ENCODE assay signal across 18 cellular contexts in the genomic region with DNA sequence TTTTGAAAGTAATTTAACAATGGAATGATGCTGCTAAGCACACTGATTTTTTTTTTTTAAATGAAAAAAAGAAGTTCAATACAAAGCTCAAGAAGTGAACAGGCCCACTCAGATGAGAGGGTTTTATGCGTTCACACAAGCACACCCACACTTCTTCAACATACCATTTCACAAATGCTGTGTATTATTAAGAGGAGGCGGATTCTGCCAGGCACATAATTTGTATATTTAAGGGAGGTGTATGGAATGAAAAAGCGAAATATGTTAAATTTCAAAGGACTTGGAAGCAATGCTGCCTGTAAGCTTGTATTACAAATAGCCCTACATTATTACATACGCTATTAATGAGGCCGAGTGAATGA.
DNase-seq lines count a peak whose midpoint lies in the region; ATAC-seq and TF ChIP-seq lines count a peak whose summit lies in the region.
"Had no signal": no experiment of that assay in that cellular context is flagged by ENCODE, and none has a peak within 500 bp of the region (broad histone marks: within the 10 kb centered on the region; RNA-seq: fewer than 3 reads in every experiment).

No MANE protein-coding gene starts in this region.

- peaks cover 81% of the 10 kb centered on the region for H3K36me3 Mint-ChIP-seq in activated T-cell treated with anti-CD3 and anti-CD28 coated beads, Interleukin-2, amount 50 U/mL, for 24 hours (ENCODE audit: low read depth)
- peaks cover 36% of the 10 kb centered on the region for H3K36me3 Mint-ChIP-seq in activated T-helper 1 cell treated with anti-CD3 and anti-CD28 coated beads, Interleukin-12 subunit alpha, Interleukin-12 subunit beta, Interleukin-2, Interleukin-4 antibody, amounts not matched to agents 30 ng/mL and 10 ng/mL and 1 ng/mL, durations not matched to agents 14 hours and 24 hours and 36 hours (ENCODE audit: low read depth)
- peaks cover 6% of the 10 kb centered on the region for H3K36me3 Mint-ChIP-seq in endodermal cell (ENCODE audit: low read depth)
- H3K36me3 Mint-ChIP-seq in stimulated activated naive CD8-positive, alpha-beta T cell treated with anti-CD3 and anti-CD28 coated beads, Interleukin-15, Interleukin-2, amounts not matched to agents 100 ng/mL and 50 ng/mL, for 24 hours (ENCODE audit: low read depth): peaks cover 75% of the 10 kb centered on the region

- H3K9me3 ChIP-seq in endodermal cell (ENCODE audit: control insufficient read depth, low read length): no peaks in the 10 kb centered on the region
- H3K9me3 ChIP-seq: BLaER1 treated with 17β-estradiol and CSF1 and Interleukin-3, amounts not matched to agents 10 nM and 100 nM; esophagus squamous epithelium; gastroesophageal sphincter; tibial artery had no signal

- WGBS in endodermal cell (ENCODE audit: insufficient coverage in 1 of 2, insufficient read length in 1 of 2), 2 experiments: 98% methylated on average over 4 of the region's 5 CpGs; no CpG with 5 or more reads in 1 of the 2 experiments

- no peak overlapping the region for H3K4me3 ChIP-seq in endodermal cell (ENCODE audit: low read length)
- H3K4me3 ChIP-seq: BLaER1 treated with 17β-estradiol and CSF1 and Interleukin-3, amounts not matched to agents 10 nM and 100 nM; esophagus squamous epithelium; gastroesophageal sphincter; tibial artery had no signal

- H3K9ac ChIP-seq in endodermal cell (ENCODE audit: extremely low read depth, low read length, poor library complexity, severe bottlenecking): no peak overlapping the region
- H3K9ac ChIP-seq: BLaER1 treated with 17β-estradiol and CSF1 and Interleukin-3, amounts not matched to agents 10 nM and 100 nM had no signal

- peak overlapping the region; percentile 99 for H3K27ac Mint-ChIP-seq in activated T-cell treated with anti-CD3 and anti-CD28 coated beads, Interleukin-2, amount 50 U/mL, for 24 hours
- peak overlapping the region; percentile 98 for H3K27ac Mint-ChIP-seq in activated T-helper 1 cell treated with anti-CD3 and anti-CD28 coated beads, Interleukin-12 subunit alpha, Interleukin-12 subunit beta, Interleukin-2, Interleukin-4 antibody, amounts not matched to agents 30 ng/mL and 10 ng/mL and 1 ng/mL, durations not matched to agents 14 hours and 24 hours and 36 hours
- H3K27ac Mint-ChIP-seq in endodermal cell: no peak overlapping the region
- H3K27ac Mint-ChIP-seq in stimulated activated naive CD8-positive, alpha-beta T cell treated with anti-CD3 and anti-CD28 coated beads, Interleukin-15, Interleukin-2, amounts not matched to agents 100 ng/mL and 50 ng/mL, for 24 hours: peak overlapping the region; percentile 100
- H3K27ac Mint-ChIP-seq: activated B cell treated with CpG ODN at 0.5 μM for 24 hours; effector memory CD8-positive, alpha-beta T cell had no signal

- H3K4me1 ChIP-seq in endodermal cell (ENCODE audit: control insufficient read depth, insufficient read depth, low read length): peaks cover 4% of the 10 kb centered on the region
- H3K4me1 ChIP-seq: BLaER1 treated with 17β-estradiol and CSF1 and Interleukin-3, amounts not matched to agents 10 nM and 100 nM; esophagus squamous epithelium; gastroesophageal sphincter; tibial artery had no signal

- no peak for DNase-seq in activated T-cell treated with anti-CD3 and anti-CD28 coated beads, Interleukin-2, amount 50 U/mL, for 24 hours
- DNase-seq in activated T-cell treated with anti-CD3 and anti-CD28 coated beads, Interleukin-2, amount 50 U/mL, for 1 hour: no peak
- DNase-seq in activated T-helper 1 cell treated with anti-CD3 and anti-CD28 coated beads, Interleukin-12 subunit alpha, Interleukin-12 subunit beta, Interleukin-2, Interleukin-4 antibody, amounts not matched to agents 30 ng/mL and 10 ng/mL and 1 ng/mL, durations not matched to agents 14 hours and 24 hours and 36 hours (ENCODE audit: low spot score): no peak
- DNase-seq in endodermal cell (no peak), GM03348 (ENCODE audit: low spot score) (no peak)
- DNase-seq: ACHN; activated B cell treated with CpG ODN at 0.5 μM for 24 hours; activated gamma-delta T cell; effector memory CD8-positive, alpha-beta T cell; esophagus squamous epithelium; Kasumi-1; NCI-H187 treated with DMSO at 0.1 percent for 48 hours; tibial artery had no signal

- H3K27ac ChIP-seq in endodermal cell (ENCODE audit: low read depth, low read length): peak overlapping the region; percentile 99
- H3K27ac ChIP-seq: BLaER1 treated with 17β-estradiol and CSF1 and Interleukin-3, amounts not matched to agents 10 nM and 100 nM; esophagus squamous epithelium; gastroesophageal sphincter; tibial artery had no signal

- no peaks in the 10 kb centered on the region for H3K9me3 Mint-ChIP-seq in activated T-cell treated with anti-CD3 and anti-CD28 coated beads, Interleukin-2, amount 50 U/mL, for 24 hours
- peaks cover 2% of the 10 kb centered on the region for H3K9me3 Mint-ChIP-seq in activated T-helper 1 cell treated with anti-CD3 and anti-CD28 coated beads, Interleukin-12 subunit alpha, Interleukin-12 subunit beta, Interleukin-2, Interleukin-4 antibody, amounts not matched to agents 30 ng/mL and 10 ng/mL and 1 ng/mL, durations not matched to agents 14 hours and 24 hours and 36 hours
- H3K9me3 Mint-ChIP-seq in endodermal cell: no peaks in the 10 kb centered on the region
- no peaks in the 10 kb centered on the region for H3K9me3 Mint-ChIP-seq in stimulated activated naive CD8-positive, alpha-beta T cell treated with anti-CD3 and anti-CD28 coated beads, Interleukin-15, Interleukin-2, amounts not matched to agents 100 ng/mL and 50 ng/mL, for 24 hours
- H3K9me3 Mint-ChIP-seq: activated B cell treated with CpG ODN at 0.5 μM for 24 hours; effector memory CD8-positive, alpha-beta T cell had no signal

- peak overlapping the region; percentile 81 for H3K4me3 Mint-ChIP-seq in activated T-cell treated with anti-CD3 and anti-CD28 coated beads, Interleukin-2, amount 50 U/mL, for 24 hours
- H3K4me3 Mint-ChIP-seq in activated T-helper 1 cell treated with anti-CD3 and anti-CD28 coated beads, Interleukin-12 subunit alpha, Interleukin-12 subunit beta, Interleukin-2, Interleukin-4 antibody, amounts not matched to agents 30 ng/mL and 10 ng/mL and 1 ng/mL, durations not matched to agents 14 hours and 24 hours and 36 hours: peak overlapping the region; percentile 83
- no peak overlapping the region for H3K4me3 Mint-ChIP-seq in endodermal cell
- peak overlapping the region; percentile 89 for H3K4me3 Mint-ChIP-seq in stimulated activated naive CD8-positive, alpha-beta T cell treated with anti-CD3 and anti-CD28 coated beads, Interleukin-15, Interleukin-2, amounts not matched to agents 100 ng/mL and 50 ng/mL, for 24 hours
- H3K4me3 Mint-ChIP-seq: activated B cell treated with CpG ODN at 0.5 μM for 24 hours; effector memory CD8-positive, alpha-beta T cell had no signal

- H3K27me3 Mint-ChIP-seq in activated T-cell treated with anti-CD3 and anti-CD28 coated beads, Interleukin-2, amount 50 U/mL, for 24 hours: no peaks in the 10 kb centered on the region
- H3K27me3 Mint-ChIP-seq in activated T-helper 1 cell treated with anti-CD3 and anti-CD28 coated beads, Interleukin-12 subunit alpha, Interleukin-12 subunit beta, Interleukin-2, Interleukin-4 antibody, amounts not matched to agents 30 ng/mL and 10 ng/mL and 1 ng/mL, durations not matched to agents 14 hours and 24 hours and 36 hours (ENCODE audit: insufficient read depth): no peaks in the 10 kb centered on the region
- no peaks in the 10 kb centered on the region for H3K27me3 Mint-ChIP-seq in endodermal cell (ENCODE audit: insufficient read depth)
- no peaks in the 10 kb centered on the region for H3K27me3 Mint-ChIP-seq in stimulated activated naive CD8-positive, alpha-beta T cell treated with anti-CD3 and anti-CD28 coated beads, Interleukin-15, Interleukin-2, amounts not matched to agents 100 ng/mL and 50 ng/mL, for 24 hours
- H3K27me3 Mint-ChIP-seq: activated B cell treated with CpG ODN at 0.5 μM for 24 hours; effector memory CD8-positive, alpha-beta T cell had no signal

- H3K36me3 ChIP-seq in endodermal cell (ENCODE audit: control insufficient read depth, insufficient read depth, low read length): peaks cover 13% of the 10 kb centered on the region

- TF ChIP-seq CTCF in endodermal cell (conservative IDR thresholded peaks at IDR 0.05): no peak

- H3K27me3 ChIP-seq in endodermal cell (ENCODE audit: control insufficient read depth, insufficient read depth, low read length, poor library complexity, severe bottlenecking): no peaks in the 10 kb centered on the region
- H3K27me3 ChIP-seq: BLaER1 treated with 17β-estradiol and CSF1 and Interleukin-3, amounts not matched to agents 10 nM and 100 nM; esophagus squamous epithelium; gastroesophageal sphincter; tibial artery had no signal

- intact Hi-C loops in activated T-helper 1 cell treated with anti-CD3 and anti-CD28 coated beads, Interleukin-12 subunit alpha, Interleukin-12 subunit beta, Interleukin-2, Interleukin-4 antibody, amounts not matched to agents 30 ng/mL and 10 ng/mL and 1 ng/mL, durations not matched to agents 14 hours and 24 hours and 36 hours (cut with micrococcal nuclease): loop anchor here (1.0 to 10.0 kb wide), 14 partner anchors 10 to 1057 kb away; partner anchors contain the start of genes CFAP61, CRNKL1, NAA20 and RALGAPA2

- ATAC-seq in GM19467 (IDR thresholded peaks at IDR 0.05; ENCODE audit: unreplicated experiment) (no peak), HG03460 (IDR thresholded peaks at IDR 0.05; ENCODE audit: unreplicated experiment) (no peak)
- ATAC-seq: effector memory CD8-positive, alpha-beta T cell; gastroesophageal sphincter had no signal

- peaks cover 85% of the 10 kb centered on the region for H3K4me1 Mint-ChIP-seq in activated T-cell treated with anti-CD3 and anti-CD28 coated beads, Interleukin-2, amount 50 U/mL, for 24 hours (ENCODE audit: low read depth)
- H3K4me1 Mint-ChIP-seq in activated T-helper 1 cell treated with anti-CD3 and anti-CD28 coated beads, Interleukin-12 subunit alpha, Interleukin-12 subunit beta, Interleukin-2, Interleukin-4 antibody, amounts not matched to agents 30 ng/mL and 10 ng/mL and 1 ng/mL, durations not matched to agents 14 hours and 24 hours and 36 hours (ENCODE audit: low read depth): peaks cover 77% of the 10 kb centered on the region
- peaks cover 17% of the 10 kb centered on the region for H3K4me1 Mint-ChIP-seq in endodermal cell
- peaks cover 87% of the 10 kb centered on the region for H3K4me1 Mint-ChIP-seq in stimulated activated naive CD8-positive, alpha-beta T cell treated with anti-CD3 and anti-CD28 coated beads, Interleukin-15, Interleukin-2, amounts not matched to agents 100 ng/mL and 50 ng/mL, for 24 hours (ENCODE audit: low read depth)
